Comparison of ENCODE assay signal across 8 cellular contexts in genomic region chr4:14496969-14497368, GRCh38.
"Had no signal": no experiment of that assay in that cellular context is flagged by ENCODE, and none has a peak within 500 bp of the region (broad histone marks: within the 10 kb centered on the region; RNA-seq: fewer than 3 reads in every experiment).

No MANE protein-coding gene starts in this region.

- H3K4me3 ChIP-seq: GM23248, GM23338, HAP-1 had no signal

- H3K9ac ChIP-seq: GM23248 had no signal

- H3K36me3 ChIP-seq: HAP-1 had no signal

- DNase-seq: GM23248, GOT3, H7, H9, HCEC 1CT, HFFc6 had no signal

- H2AFZ ChIP-seq: GM23248, GM23338 had no signal

- H3K9me3 ChIP-seq: HAP-1 had no signal

- H3K27ac ChIP-seq: GM23248 had no signal

- H3K4me2 ChIP-seq: GM23338 had no signal
